In the genomic region with DNA sequence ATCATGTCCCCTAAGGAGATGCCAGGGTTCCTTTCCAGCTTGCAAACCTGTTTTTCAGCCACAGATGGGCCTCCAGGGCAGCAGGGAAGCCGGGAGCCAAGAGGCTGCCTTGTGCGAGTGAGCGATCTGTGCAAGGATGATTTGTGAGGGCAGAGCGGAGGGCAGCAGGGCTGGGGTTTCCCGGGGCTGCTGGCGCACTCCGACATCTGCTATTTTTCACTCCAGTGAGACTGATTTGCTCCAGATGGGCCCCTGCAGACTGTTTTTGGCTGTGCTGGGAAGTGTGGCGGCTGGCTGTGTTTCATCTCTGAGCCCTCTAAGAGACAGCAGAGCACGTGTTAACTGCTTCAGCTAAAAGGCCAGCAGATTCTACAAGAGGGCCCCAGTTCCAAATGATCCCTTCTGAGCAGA, we compare ENCODE assay signal across 1 cellular context.
TF ChIP-seq lines count a peak whose summit lies in the region.

No MANE protein-coding gene starts in this region.

TF ChIP-seq in WTC11, 78 proteins besides CTCF, POLR2A, EP300 and RAD21 (continued from another document):
- TF ChIP-seq, protein P1, sequence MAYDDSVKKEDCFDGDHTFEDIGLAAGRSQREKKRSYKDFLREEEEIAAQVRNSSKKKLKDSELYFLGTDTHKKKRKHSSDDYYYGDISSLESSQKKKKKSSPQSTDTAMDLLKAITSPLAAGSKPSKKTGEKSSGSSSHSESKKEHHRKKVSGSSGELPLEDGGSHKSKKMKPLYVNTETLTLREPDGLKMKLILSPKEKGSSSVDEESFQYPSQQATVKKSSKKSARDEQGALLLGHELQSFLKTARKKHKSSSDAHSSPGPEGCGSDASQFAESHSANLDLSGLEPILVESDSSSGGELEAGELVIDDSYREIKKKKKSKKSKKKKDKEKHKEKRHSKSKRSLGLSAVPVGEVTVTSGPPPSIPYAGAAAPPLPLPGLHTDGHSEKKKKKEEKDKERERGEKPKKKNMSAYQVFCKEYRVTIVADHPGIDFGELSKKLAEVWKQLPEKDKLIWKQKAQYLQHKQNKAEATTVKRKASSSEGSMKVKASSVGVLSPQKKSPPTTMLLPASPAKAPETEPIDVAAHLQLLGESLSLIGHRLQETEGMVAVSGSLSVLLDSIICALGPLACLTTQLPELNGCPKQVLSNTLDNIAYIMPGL (CRISPR knock-in tag; IDR thresholded peaks at IDR 0.05), result no peak
- no peak for TF ChIP-seq JUN (CRISPR knock-in tag; IDR thresholded peaks at IDR 0.05)
